ENCODE assay signal across 11 cellular contexts in genomic region chr4:102321260-102321991, GRCh38. TPM values are rescaled to one million over a fixed set of nuclear protein-coding genes. Genes with fewer than 3 reads are reported as not detected.
DNase-seq lines count a peak whose midpoint lies in the region; ATAC-seq lines count a peak whose summit lies in the region.
"Had no signal": no experiment of that assay in that cellular context is flagged by ENCODE, and none has a peak within 500 bp of the region (broad histone marks: within the 10 kb centered on the region; RNA-seq: fewer than 3 reads in every experiment).

No MANE protein-coding gene starts in this region.

- no peak for DNase-seq in activated T-cell treated with anti-CD3 and anti-CD28 coated beads, Interleukin-2, amount 50 U/mL, for 72 hours
- DNase-seq in activated T-cell treated with anti-CD3 and anti-CD28 coated beads, Interleukin-2, amount 50 U/mL, for 1 hour = no peak
- DNase-seq in stimulated activated naive CD8-positive, alpha-beta T cell treated with anti-CD3 and anti-CD28 coated beads, Interleukin-15, amount 100 ng/mL, for 72 hours = no peak
- no peak for DNase-seq in NCI-H510A treated with DMSO at 0.1 percent for 48 hours (lab: John Stamatoyannopoulos, UW)
- no peak for DNase-seq in UCSD-AML1 (lab: John Stamatoyannopoulos, UW; ENCODE audit: unreplicated experiment)
- DNase-seq in NCI-H1105 treated with DMSO at 0.1 percent for 48 hours (lab: John Stamatoyannopoulos, UW) = no peak
- DNase-seq: stimulated activated CD4-positive, alpha-beta T cell treated with anti-CD3 and anti-CD28 coated beads, Interleukin-12 subunit alpha, Interleukin-12 subunit beta, amount 100 ng/mL, for 4 hours had no signal

- peaks cover 33% of the 10 kb centered on the region for H3K4me1 Mint-ChIP-seq in activated T-cell treated with anti-CD3 and anti-CD28 coated beads, Interleukin-2, amount 50 U/mL, for 72 hours (ENCODE audit: low read depth)
- H3K4me1 Mint-ChIP-seq in stimulated activated naive CD8-positive, alpha-beta T cell treated with anti-CD3 and anti-CD28 coated beads, Interleukin-15, amount 100 ng/mL, for 72 hours = peaks cover 35% of the 10 kb centered on the region

- H3K27ac Mint-ChIP-seq in activated T-cell treated with anti-CD3 and anti-CD28 coated beads, Interleukin-2, amount 50 U/mL, for 72 hours = peak overlapping the region; percentile 62
- peak overlapping the region in 1 of 2 donors; percentile 65 for H3K27ac Mint-ChIP-seq in stimulated activated naive CD8-positive, alpha-beta T cell treated with anti-CD3 and anti-CD28 coated beads, Interleukin-15, amount 100 ng/mL, for 72 hours
- H3K27ac Mint-ChIP-seq: mesothelial cell of epicardium had no signal

- H3K27me3 Mint-ChIP-seq in activated T-cell treated with anti-CD3 and anti-CD28 coated beads, Interleukin-2, amount 50 U/mL, for 72 hours (ENCODE audit: low read depth) = no peaks in the 10 kb centered on the region
- H3K27me3 Mint-ChIP-seq in stimulated activated naive CD8-positive, alpha-beta T cell treated with anti-CD3 and anti-CD28 coated beads, Interleukin-15, amount 100 ng/mL, for 72 hours = no peaks in the 10 kb centered on the region

- peak in 1 of 2 donors; percentile 45 for ATAC-seq in activated T-cell treated with anti-CD3 and anti-CD28 coated beads, Interleukin-2, amount 50 U/mL, for 72 hours (replicated peaks in 1 of 2)
- ATAC-seq in HG02571 (IDR thresholded peaks at IDR 0.05; ENCODE audit: unreplicated experiment) (peak; percentile 78), HG03520 (IDR thresholded peaks at IDR 0.05; ENCODE audit: unreplicated experiment) (peak; percentile 62)
- ATAC-seq in stimulated activated naive CD8-positive, alpha-beta T cell treated with anti-CD3 and anti-CD28 coated beads, Interleukin-15, amount 100 ng/mL, for 72 hours = peak; percentile 70
- ATAC-seq: A549 had no signal

- H3K4me3 Mint-ChIP-seq in activated T-cell treated with anti-CD3 and anti-CD28 coated beads, Interleukin-2, amount 50 U/mL, for 72 hours = peak overlapping the region in 1 of 2 donors; percentile 19
- peak overlapping the region in 1 of 2 donors; percentile 35 for H3K4me3 Mint-ChIP-seq in stimulated activated naive CD8-positive, alpha-beta T cell treated with anti-CD3 and anti-CD28 coated beads, Interleukin-15, amount 100 ng/mL, for 72 hours
- H3K4me3 Mint-ChIP-seq: mesothelial cell of epicardium had no signal

- H3K9me3 Mint-ChIP-seq in activated T-cell treated with anti-CD3 and anti-CD28 coated beads, Interleukin-2, amount 50 U/mL, for 72 hours = no peaks in the 10 kb centered on the region
- no peaks in the 10 kb centered on the region for H3K9me3 Mint-ChIP-seq in stimulated activated naive CD8-positive, alpha-beta T cell treated with anti-CD3 and anti-CD28 coated beads, Interleukin-15, amount 100 ng/mL, for 72 hours

- H3K36me3 Mint-ChIP-seq in activated T-cell treated with anti-CD3 and anti-CD28 coated beads, Interleukin-2, amount 50 U/mL, for 72 hours (ENCODE audit: insufficient read depth in 2 of 2) = peaks cover 0 to 2% of the 10 kb centered on the region in 2 donors
- H3K36me3 Mint-ChIP-seq: mesothelial cell of epicardium had no signal

RNA-seq across cellular contexts. Expression of gene SLC39A8, which starts 23.9 kb away (rescaled TPM):
- total RNA-seq in activated T-cell treated with anti-CD3 and anti-CD28 coated beads, Interleukin-2, amount 50 U/mL, for 72 hours = 10 to 100 TPM; 56.4 to 58.7 TPM
